Comparison of ENCODE assay signal across 28 cellular contexts in the genomic region with DNA sequence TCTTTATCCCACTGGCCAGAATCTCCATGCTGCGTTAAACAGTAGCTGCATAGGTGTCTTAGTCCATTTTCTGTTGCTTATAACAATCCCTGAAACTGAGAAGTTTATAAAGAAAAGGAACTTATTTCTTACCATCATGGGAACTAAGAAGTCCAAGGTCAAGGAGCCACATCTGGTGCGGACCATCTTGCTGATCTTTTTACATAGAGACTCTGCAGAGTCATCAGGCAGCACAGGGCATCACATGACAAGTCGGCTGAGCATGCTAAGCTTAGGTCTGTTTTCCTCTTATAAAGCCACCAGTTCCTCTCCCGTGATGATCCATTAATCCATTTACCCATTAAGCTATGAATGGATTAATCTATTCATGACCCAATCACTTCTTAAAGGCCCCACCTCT. TPM values are rescaled to one million over a fixed set of nuclear protein-coding genes. Genes with fewer than 3 reads are reported as not detected.
DNase-seq lines count a peak whose midpoint lies in the region; ATAC-seq and TF ChIP-seq lines count a peak whose summit lies in the region.
"Had no signal": no experiment of that assay in that cellular context is flagged by ENCODE, and none has a peak within 500 bp of the region (broad histone marks: within the 10 kb centered on the region; RNA-seq: fewer than 3 reads in every experiment).

No MANE protein-coding gene starts in this region.

- H3K36me3 ChIP-seq in left ventricle myocardium inferior: no peaks in the 10 kb centered on the region
- H3K36me3 ChIP-seq: pancreas had no signal

- no peak overlapping the region for H3K4me3 Mint-ChIP-seq in dendritic cell treated with granulocyte-macrophage colony-stimulating factor and Interleukin-4, amounts not matched to agents 40 ng/mL and 50 ng/mL, for 4 days
- no peak overlapping the region for H3K4me3 Mint-ChIP-seq in Calu3 (ENCODE audit: low read depth, unreplicated experiment)
- H3K4me3 Mint-ChIP-seq: activated CD8-positive, alpha-beta memory T cell treated with anti-CD3 and anti-CD28 coated beads, Interleukin-2, amount 10 ng/mL, durations not matched to agents 7 days and 5 days; CD8-positive, alpha-beta T cell; nephron progenitor cell; T-helper 2 cell treated with Interferon-gamma antibody and Interleukin-4, amounts not matched to agents 5 μg/mL and 100 μg/mL, for 36 hours; type B pancreatic cell had no signal

- CTCF ChIA-PET in Calu3 (lab: Charles Lee): no interaction called here

- H3K9me3 Mint-ChIP-seq in dendritic cell treated with granulocyte-macrophage colony-stimulating factor and Interleukin-4, amounts not matched to agents 40 ng/mL and 50 ng/mL, for 4 days: no peaks in the 10 kb centered on the region
- H3K9me3 Mint-ChIP-seq in Calu3 (ENCODE audit: low read depth, unreplicated experiment): no peaks in the 10 kb centered on the region
- H3K9me3 Mint-ChIP-seq: T-helper 2 cell treated with Interferon-gamma antibody and Interleukin-4, amounts not matched to agents 5 μg/mL and 100 μg/mL, for 36 hours; type B pancreatic cell had no signal

- peak overlapping the region; percentile 11 for H3K4me3 ChIP-seq in left ventricle myocardium inferior
- H3K4me3 ChIP-seq: A549, dorsolateral prefrontal cortex, pancreas had no signal

- H3K4me1 ChIP-seq in left ventricle myocardium inferior: peaks cover 9% of the 10 kb centered on the region
- H3K4me1 ChIP-seq: pancreas had no signal

- H3K4me1 Mint-ChIP-seq in dendritic cell treated with granulocyte-macrophage colony-stimulating factor and Interleukin-4, amounts not matched to agents 40 ng/mL and 50 ng/mL, for 4 days (ENCODE audit: low read depth): peaks cover 12% of the 10 kb centered on the region
- no peaks in the 10 kb centered on the region for H3K4me1 Mint-ChIP-seq in Calu3 (ENCODE audit: low read depth, unreplicated experiment)
- H3K4me1 Mint-ChIP-seq: activated CD8-positive, alpha-beta memory T cell treated with anti-CD3 and anti-CD28 coated beads, Interleukin-2, amount 10 ng/mL, durations not matched to agents 7 days and 5 days had no signal

- H3K9me3 ChIP-seq in left ventricle myocardium inferior (replicated peaks): no peaks in the 10 kb centered on the region
- H3K9me3 ChIP-seq: A549, pancreas had no signal

- H3K27ac ChIP-seq in left ventricle myocardium inferior (replicated peaks): no peak overlapping the region
- H3K27ac ChIP-seq: A549, dorsolateral prefrontal cortex, pancreas had no signal

- TF ChIP-seq CTCF in left ventricle myocardium inferior (IDR thresholded peaks at IDR 0.05; ENCODE audit: borderline replicate concordance): no peak
- no peak for TF ChIP-seq CTCF in Calu3 (IDR thresholded peaks at IDR 0.05; ENCODE audit: unreplicated experiment)

- no TSS peak for BruUV-seq in Calu3 (replicated peaks; lab: Mats Ljungman, UMichigan)

- DNase-seq in left ventricle myocardium inferior (no peak), cardiac septum (ENCODE audit: low spot score) (no peak), left lobe of liver (ENCODE audit: low spot score) (no peak), Calu3 (no peak)
- no peak for DNase-seq in activated CD4-positive, CD25-positive, alpha-beta regulatory T cell treated with anti-CD3 and anti-CD28 coated beads, Interleukin-2, amount 50 U/mL, for 72 hours
- DNase-seq: activated CD4-positive, alpha-beta T cell treated with anti-CD3 and anti-CD28 coated beads, Interleukin-2, amount 50 U/mL, for 1 hour; activated CD8-positive, alpha-beta memory T cell treated with anti-CD3 and anti-CD28 coated beads, Interleukin-2, amount 10 ng/mL, durations not matched to agents 7 days and 5 days; activated naive CD4-positive, alpha-beta T cell treated with anti-CD3 and anti-CD28 coated beads, Interleukin-2, amount 50 U/mL, for 16 hours; caudate nucleus; CD8-positive, alpha-beta T cell; dorsolateral prefrontal cortex; foreskin fibroblast; GOT3; Karpas-422; midbrain; NCI-H1694; NCI-H2171; NCI-H748 treated with DMSO at 0.1 percent for 48 hours; nephron progenitor cell; pancreas; right cardiac atrium; stimulated activated CD8-positive, alpha-beta memory T cell treated with anti-CD3 and anti-CD28 coated beads, Interleukin-4, amount 100 ng/mL, for 48 hours had no signal

- no peaks in the 10 kb centered on the region for H3K36me3 Mint-ChIP-seq in dendritic cell treated with granulocyte-macrophage colony-stimulating factor and Interleukin-4, amounts not matched to agents 40 ng/mL and 50 ng/mL, for 4 days (ENCODE audit: low read depth)
- H3K36me3 Mint-ChIP-seq in Calu3 (ENCODE audit: insufficient read depth, unreplicated experiment): no peaks in the 10 kb centered on the region
- H3K36me3 Mint-ChIP-seq: activated CD8-positive, alpha-beta memory T cell treated with anti-CD3 and anti-CD28 coated beads, Interleukin-2, amount 10 ng/mL, durations not matched to agents 7 days and 5 days; CD8-positive, alpha-beta T cell; type B pancreatic cell had no signal

- H3K27me3 Mint-ChIP-seq in dendritic cell treated with granulocyte-macrophage colony-stimulating factor and Interleukin-4, amounts not matched to agents 40 ng/mL and 50 ng/mL, for 4 days: no peaks in the 10 kb centered on the region
- H3K27me3 Mint-ChIP-seq in Calu3 (ENCODE audit: unreplicated experiment): peaks cover 52% of the 10 kb centered on the region
- H3K27me3 Mint-ChIP-seq: type B pancreatic cell had no signal

- ATAC-seq in left lobe of liver (peak; percentile 12), HG03342 (IDR thresholded peaks at IDR 0.05; ENCODE audit: unreplicated experiment) (no peak), GM21390 (IDR thresholded peaks at IDR 0.05; ENCODE audit: unreplicated experiment) (no peak)
- ATAC-seq: A549; activated CD8-positive, alpha-beta memory T cell treated with anti-CD3 and anti-CD28 coated beads, Interleukin-2, amount 10 ng/mL, durations not matched to agents 7 days and 5 days; CD8-positive, alpha-beta T cell; right cardiac atrium had no signal

- intact Hi-C loops in left ventricle myocardium inferior (cut with micrococcal nuclease) (no loop called here), cardiac septum (cut with DNase I) (no loop called here), Calu3 (cut with micrococcal nuclease; ENCODE audit: unreplicated experiment) (no loop called here)
- intact Hi-C loops in dendritic cell treated with granulocyte-macrophage colony-stimulating factor and Interleukin-4, amounts not matched to agents 40 ng/mL and 50 ng/mL, for 4 days (cut with micrococcal nuclease): no loop called here

- peak overlapping the region; percentile 40 for H3K27ac Mint-ChIP-seq in dendritic cell treated with granulocyte-macrophage colony-stimulating factor and Interleukin-4, amounts not matched to agents 40 ng/mL and 50 ng/mL, for 4 days
- H3K27ac Mint-ChIP-seq in Calu3 (ENCODE audit: unreplicated experiment): no peak overlapping the region
- H3K27ac Mint-ChIP-seq: activated CD8-positive, alpha-beta memory T cell treated with anti-CD3 and anti-CD28 coated beads, Interleukin-2, amount 10 ng/mL, durations not matched to agents 7 days and 5 days; CD8-positive, alpha-beta T cell; nephron progenitor cell; T-helper 2 cell treated with Interferon-gamma antibody and Interleukin-4, amounts not matched to agents 5 μg/mL and 100 μg/mL, for 36 hours; type B pancreatic cell had no signal

- no peaks in the 10 kb centered on the region for H3K27me3 ChIP-seq in left ventricle myocardium inferior (ENCODE audit: low read depth)
- H3K27me3 ChIP-seq: dorsolateral prefrontal cortex, pancreas had no signal

RNA-seq across cellular contexts. Expression of gene FAM174B, which starts 22.4 kb away (rescaled TPM):
- total RNA-seq in left ventricle myocardium inferior: 17.1 TPM
- 6.5 TPM for total RNA-seq in cardiac septum
- 4.3 TPM for total RNA-seq in left lobe of liver
- total RNA-seq in Calu3 (2022): 12.4 and 15.3 TPM in 2 replicates
